ENCODE assay signal across 25 cellular contexts in genomic region chr4:42391356-42391675, GRCh38. TPM values are rescaled to one million over a fixed set of nuclear protein-coding genes. Genes with fewer than 3 reads are reported as not detected.
DNase-seq lines count a peak whose midpoint lies in the region; TF ChIP-seq lines count a peak whose summit lies in the region.
"Had no signal": no experiment of that assay in that cellular context is flagged by ENCODE, and none has a peak within 500 bp of the region (broad histone marks: within the 10 kb centered on the region; RNA-seq: fewer than 3 reads in every experiment).

No MANE protein-coding gene starts in this region.

- H3K27ac ChIP-seq in OCI-LY3 (ENCODE audit: low read length), result peak overlapping the region; percentile 71
- no peak overlapping the region for H3K27ac ChIP-seq in colonic mucosa
- H3K27ac ChIP-seq: A549, HL-60 had no signal

- H3K4me2 ChIP-seq in OCI-LY3 (ENCODE audit: low read length), result peak overlapping the region; percentile 83
- H3K4me2 ChIP-seq: A549 had no signal

- DNase-seq in Calu3, result peak; percentile 25
- DNase-seq in left kidney (ENCODE audit: low read depth, low spot score), result peak; percentile 64
- DNase-seq in retina, result peak; percentile 28
- no peak for DNase-seq in activated T-cell treated with anti-CD3 and anti-CD28 coated beads, Interleukin-2, amount 50 U/mL, for 1 hour
- DNase-seq in colonic mucosa, result no peak
- DNase-seq in NCI-H2029 (lab: John Stamatoyannopoulos, UW), result no peak
- DNase-seq: H9, HFFc6, NCI-H1092, NCI-H1436, NCI-H1930, NCI-H2227 treated with DMSO at 0.1 percent for 48 hours, NCI-H510A, NCI-H748 treated with DMSO at 0.1 percent for 48 hours, PC-3, Right ventricle myocardium superior, SW 1271, T-helper 17 cell had no signal

- peak overlapping the region; percentile 49 for H3K9ac ChIP-seq in OCI-LY3 (ENCODE audit: low read length)
- no peak overlapping the region for H3K9ac ChIP-seq in colonic mucosa (ENCODE audit: low read depth in 2 of 2, low read length in 2 of 2)

- H3K4me3 Mint-ChIP-seq in Calu3 (ENCODE audit: low read depth, unreplicated experiment), result no peak overlapping the region
- H3K4me3 Mint-ChIP-seq: HFFc6, T-helper 17 cell had no signal

- peaks cover 17% of the 10 kb centered on the region for H3K27me3 Mint-ChIP-seq in Calu3 (ENCODE audit: unreplicated experiment)

- peak overlapping the region; percentile 68 for H3K4me3 ChIP-seq in OCI-LY3 (ENCODE audit: low read length)
- H3K4me3 ChIP-seq in colonic mucosa, result no peak overlapping the region
- H3K4me3 ChIP-seq: A549 had no signal

- no TSS peak for BruUV-seq in Calu3 (replicated peaks; lab: Mats Ljungman, UMichigan)

- no peaks in the 10 kb centered on the region for H4K20me1 ChIP-seq in OCI-LY3 (ENCODE audit: insufficient read depth, low read length)

- no peaks in the 10 kb centered on the region for H3K36me3 Mint-ChIP-seq in Calu3 (ENCODE audit: insufficient read depth, unreplicated experiment)

- no peaks in the 10 kb centered on the region for H3K4me1 Mint-ChIP-seq in Calu3 (ENCODE audit: low read depth, unreplicated experiment)

- H3K9me3 Mint-ChIP-seq in Calu3 (ENCODE audit: low read depth, unreplicated experiment), result no peaks in the 10 kb centered on the region
- H3K9me3 Mint-ChIP-seq: H9 had no signal

- TF ChIP-seq CTCF in Calu3 (IDR thresholded peaks at IDR 0.05; ENCODE audit: unreplicated experiment), result no peak
- no peak for TF ChIP-seq CTCF in OCI-LY3 (IDR thresholded peaks at IDR 0.05; ENCODE audit: low read depth, low read length)
- no peak for TF ChIP-seq CTCF in colonic mucosa (IDR thresholded peaks at IDR 0.05)

- H3K36me3 ChIP-seq in OCI-LY3 (replicated peaks; ENCODE audit: low read depth, low read length), result no peaks in the 10 kb centered on the region
- H3K36me3 ChIP-seq in colonic mucosa, result no peaks in the 10 kb centered on the region
- H3K36me3 ChIP-seq: BE2C had no signal

- H3K9me3 ChIP-seq in OCI-LY3 (ENCODE audit: insufficient read depth, low read length), result no peaks in the 10 kb centered on the region
- H3K9me3 ChIP-seq in colonic mucosa, result no peaks in the 10 kb centered on the region
- H3K9me3 ChIP-seq: A549, BE2C had no signal

- intact Hi-C loops in Calu3 (cut with micrococcal nuclease; ENCODE audit: unreplicated experiment), result no loop called here
- intact Hi-C loops in colonic mucosa (cut with DNase I), result no loop called here

- CTCF ChIA-PET in Calu3 (lab: Charles Lee), result interaction anchor here (0.7 to 0.9 kb wide), 2 partner anchors 22 to 25 kb away, joined by 3 read pairs; no protein-coding TSS in a partner anchor

- H3K4me1 ChIP-seq in OCI-LY3 (ENCODE audit: low read length) (peaks cover 28% of the 10 kb centered on the region), colonic mucosa (no peaks in the 10 kb centered on the region)
- H3K4me1 ChIP-seq: A549 had no signal

- H3K79me2 ChIP-seq in OCI-LY3 (ENCODE audit: low read length), result no peaks in the 10 kb centered on the region

- no peak overlapping the region for H3K27ac Mint-ChIP-seq in Calu3 (ENCODE audit: unreplicated experiment)
- H3K27ac Mint-ChIP-seq: H9, HFFc6, T-helper 17 cell had no signal

- H3K27me3 ChIP-seq in OCI-LY3 (ENCODE audit: low read depth, low read length) (peaks cover under 1% of the 10 kb centered on the region; the same call in 1 of the 2 replicates), colonic mucosa (peaks cover 5% of the 10 kb centered on the region)
- H3K27me3 ChIP-seq: BE2C had no signal

- 0 out of 2 replicates have a peak overlapping the region, but pooled peaks have one; percentile 70 for H2AFZ ChIP-seq in OCI-LY3 (ENCODE audit: low read depth, low read length)

RNA-seq across cellular contexts. Expression of gene SHISA3, which starts 6.0 kb away (rescaled TPM):
- not detected in 2 replicates for total RNA-seq in Calu3 (2022)
- 1 to 10 TPM in 1 of 2 donors, under 1 TPM in 1; 0.86 to 1.1 TPM for total RNA-seq in colonic mucosa
- total RNA-seq: HFFc6, HT1080, RPMI7951, SK-MEL-5, T-helper 17 cell had no signal

Comparison
In these comparisons a context has a peak if more than half of its experiments do, and no peak if none do; other contexts are left out.
1. DNase-seq: peak in Calu3 (single experiment), left kidney (single experiment) and retina (single experiment); none in activated T-cell treated with anti-CD3 and anti-CD28 coated beads, Interleukin-2, amount 50 U/mL, for 1 hour (single experiment), colonic mucosa (single experiment) and NCI-H2029 (single experiment).